Comparison of ENCODE assay signal across 1 cellular context in genomic region chr9:105244274-105244995, GRCh38.
A peak's percentile ranks its signal among the peaks of the same experiment; 100 is the strongest.
TF ChIP-seq lines count a peak whose summit lies in the region.

Gene SLC44A1, plus strand, starts transcription at chr9:105244651. Its CDS starts 218 bp downstream, at chr9:105244869.

TF ChIP-seq in K562, 482 proteins besides CTCF, POLR2A, EP300 and RAD21 (continued from another document and continues in another):
- no peak for TF ChIP-seq CTCFL (IDR thresholded peaks at IDR 0.05; ENCODE audit: borderline replicate concordance, insufficient read depth, low read depth, low read length, poor library complexity, severe bottlenecking)
- TF ChIP-seq ZNF639 (CRISPR knock-in tag; conservative IDR thresholded peaks at IDR 0.05 in 1 of 2, IDR thresholded peaks at IDR 0.05 in 1 of 2), result peak in 1 of 2 experiments; percentile 90; a peak in 2 of 4 replicates
- TF ChIP-seq CREBBP (IDR thresholded peaks at IDR 0.05; ENCODE audit: low read depth, low read length), result no peak
- TF ChIP-seq THAP7 (CRISPR knock-in tag; IDR thresholded peaks at IDR 0.05), result 0 out of 2 replicates have a peak, but pooled peaks have one; percentile 58
- TF ChIP-seq STAG1 (CRISPR knock-in tag; IDR thresholded peaks at IDR 0.05; ENCODE audit: borderline replicate concordance), result no peak
- peak; percentile 97 for TF ChIP-seq RREB1 (CRISPR knock-in tag; IDR thresholded peaks at IDR 0.05)
- TF ChIP-seq L3MBTL2 (IDR thresholded peaks at IDR 0.05), result peak; percentile 96
- no peak for TF ChIP-seq NFE2 (IDR thresholded peaks at IDR 0.05; ENCODE audit: low read depth)
- TF ChIP-seq KDM4B (IDR thresholded peaks at IDR 0.05; ENCODE audit: borderline replicate concordance in 2 of 2, low read depth in 1 of 2), result no peak; a peak in 1 of 4 replicates
- no peak for TF ChIP-seq EZH2 (IDR thresholded peaks at IDR 0.05; ENCODE audit: borderline replicate concordance, low read depth, low read length)
- peak in 1 of 2 experiments; percentile 82; a peak in 1 of 4 replicates for TF ChIP-seq UBTF (IDR thresholded peaks at IDR 0.05; ENCODE audit: borderline replicate concordance in 1 of 2, low read depth in 2 of 2, low read length in 2 of 2)
- TF ChIP-seq ZBTB9 (CRISPR knock-in tag; IDR thresholded peaks at IDR 0.05), result peak; percentile 92
- TF ChIP-seq HSF4 (CRISPR knock-in tag; IDR thresholded peaks at IDR 0.05; ENCODE audit: borderline replicate concordance), result no peak
- TF ChIP-seq STAT5A (IDR thresholded peaks at IDR 0.05; ENCODE audit: borderline replicate concordance, low read length), result no peak
- peak; percentile 82 for TF ChIP-seq PHF21A (IDR thresholded peaks at IDR 0.05; ENCODE audit: borderline replicate concordance, low read depth)
- TF ChIP-seq ZNF143 (CRISPR knock-in tag; IDR thresholded peaks at IDR 0.05), result 0 out of 2 replicates have a peak, but pooled peaks have one; percentile 29
- no peak for TF ChIP-seq USF1 (CRISPR knock-in tag; IDR thresholded peaks at IDR 0.05)
- TF ChIP-seq CCAR2 (IDR thresholded peaks at IDR 0.05; ENCODE audit: low read depth, low read length), result no peak
- TF ChIP-seq STAT5B (CRISPR knock-in tag; IDR thresholded peaks at IDR 0.05), result no peak
- no peak for TF ChIP-seq ZFP1 (CRISPR knock-in tag; IDR thresholded peaks at IDR 0.05)
- TF ChIP-seq ARHGAP35 (IDR thresholded peaks at IDR 0.05; ENCODE audit: partially characterized antibody), result no peak
- TF ChIP-seq GABPA (tag; conservative IDR thresholded peaks at IDR 0.05; ENCODE audit: low read depth), result peak; percentile 93
- TF ChIP-seq ZNF398 (CRISPR knock-in tag; IDR thresholded peaks at IDR 0.05), result no peak
- TF ChIP-seq GTF2B (IDR thresholded peaks at IDR 0.05; ENCODE audit: extremely low read depth, insufficient read length), result no peak
- TF ChIP-seq ZBTB26 (CRISPR knock-in tag; IDR thresholded peaks at IDR 0.05), result no peak
- peak; percentile 57; the same call in 1 of the 2 replicates for TF ChIP-seq ETV1 (tag; conservative IDR thresholded peaks at IDR 0.05; ENCODE audit: low read depth)
- no peak for TF ChIP-seq ZNF695 (CRISPR knock-in tag; IDR thresholded peaks at IDR 0.05)
- TF ChIP-seq ZNF175 (CRISPR knock-in tag; IDR thresholded peaks at IDR 0.05; ENCODE audit: low read depth), result no peak
- no peak for TF ChIP-seq PHB2 (IDR thresholded peaks at IDR 0.05; ENCODE audit: low read depth)
- peak; percentile 97 for TF ChIP-seq LCOR (CRISPR knock-in tag; IDR thresholded peaks at IDR 0.05)
- peak; percentile 44; the same call in 1 of the 2 replicates for TF ChIP-seq JUND (IDR thresholded peaks at IDR 0.05; ENCODE audit: borderline replicate concordance, low read depth, low read length)
- peak; percentile 54; the same call in 1 of the 3 replicates for TF ChIP-seq JUND (tag; IDR thresholded peaks at IDR 0.05; ENCODE audit: borderline replicate concordance, low read depth, low read length)
- no peak for TF ChIP-seq CBFA2T3 (IDR thresholded peaks at IDR 0.05)
- TF ChIP-seq ARID1B (IDR thresholded peaks at IDR 0.05), result no peak
- TF ChIP-seq ZC3H4 (CRISPR knock-in tag; IDR thresholded peaks at IDR 0.05; ENCODE audit: borderline replicate concordance), result no peak
- TF ChIP-seq BMI1 (IDR thresholded peaks at IDR 0.05; ENCODE audit: low read length), result peak; percentile 48; the same call in 1 of the 2 replicates
- TF ChIP-seq HMGN3 (IDR thresholded peaks at IDR 0.05; ENCODE audit: borderline replicate concordance, extremely low read depth, insufficient read length, low read depth, low read length), result peak; percentile 65
- no peak for TF ChIP-seq CC2D1A (IDR thresholded peaks at IDR 0.05)
- TF ChIP-seq CREB1 (IDR thresholded peaks at IDR 0.05), result peak; percentile 55
- peak; percentile 73 for TF ChIP-seq CREB1 (CRISPR knock-in tag; IDR thresholded peaks at IDR 0.05)
- no peak for TF ChIP-seq WHSC1 (IDR thresholded peaks at IDR 0.05; ENCODE audit: low read length)
- TF ChIP-seq GTF2A2 (tag; IDR thresholded peaks at IDR 0.05), result peak; percentile 65; the same call in 1 of the 2 replicates
